Comparison of ENCODE assay signal across 1 cellular context in the genomic region with DNA sequence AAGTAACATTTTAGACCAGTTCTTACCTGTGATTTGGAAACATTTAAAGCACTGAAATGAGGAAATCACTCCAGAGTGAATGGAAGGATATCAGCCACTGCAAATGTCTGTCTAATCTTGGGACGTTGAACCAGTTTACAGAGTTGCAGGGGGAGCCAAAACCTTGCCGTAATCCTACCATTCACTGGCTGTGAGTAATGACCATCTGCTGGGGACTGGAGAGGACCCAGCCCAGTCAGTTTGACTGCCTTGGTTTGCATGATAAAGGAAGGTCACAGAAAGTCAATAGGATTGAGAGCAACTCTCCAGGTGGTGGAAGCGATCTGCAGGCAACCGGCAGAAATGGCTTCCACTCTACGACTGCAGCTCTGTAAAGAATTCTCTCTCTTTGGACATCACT.
A peak's percentile ranks its signal among the peaks of the same experiment; 100 is the strongest.
TF ChIP-seq lines count a peak whose summit lies in the region.

No MANE protein-coding gene starts in this region.

TF ChIP-seq in K562, 482 proteins besides CTCF, POLR2A, EP300 and RAD21 (continued from another document and continues in another):
- peak; percentile 95 for TF ChIP-seq MTA2 (IDR thresholded peaks at IDR 0.05; ENCODE audit: low read depth)
- TF ChIP-seq BACH1 (tag; IDR thresholded peaks at IDR 0.05), result no peak; the same call in 1 of the 2 replicates
- TF ChIP-seq ILK (tag; IDR thresholded peaks at IDR 0.05; ENCODE audit: borderline replicate concordance, low read depth), result no peak; the same call in 1 of the 2 replicates
- no peak for TF ChIP-seq SMARCB1 (IDR thresholded peaks at IDR 0.05; ENCODE audit: insufficient read length, low read depth)
- TF ChIP-seq U2AF1 (optimal IDR thresholded peaks at IDR 0.05; ENCODE audit: low read depth, low read length), result no peak
- no peak for TF ChIP-seq CSDE1 (IDR thresholded peaks at IDR 0.05)
- TF ChIP-seq, protein P1, sequence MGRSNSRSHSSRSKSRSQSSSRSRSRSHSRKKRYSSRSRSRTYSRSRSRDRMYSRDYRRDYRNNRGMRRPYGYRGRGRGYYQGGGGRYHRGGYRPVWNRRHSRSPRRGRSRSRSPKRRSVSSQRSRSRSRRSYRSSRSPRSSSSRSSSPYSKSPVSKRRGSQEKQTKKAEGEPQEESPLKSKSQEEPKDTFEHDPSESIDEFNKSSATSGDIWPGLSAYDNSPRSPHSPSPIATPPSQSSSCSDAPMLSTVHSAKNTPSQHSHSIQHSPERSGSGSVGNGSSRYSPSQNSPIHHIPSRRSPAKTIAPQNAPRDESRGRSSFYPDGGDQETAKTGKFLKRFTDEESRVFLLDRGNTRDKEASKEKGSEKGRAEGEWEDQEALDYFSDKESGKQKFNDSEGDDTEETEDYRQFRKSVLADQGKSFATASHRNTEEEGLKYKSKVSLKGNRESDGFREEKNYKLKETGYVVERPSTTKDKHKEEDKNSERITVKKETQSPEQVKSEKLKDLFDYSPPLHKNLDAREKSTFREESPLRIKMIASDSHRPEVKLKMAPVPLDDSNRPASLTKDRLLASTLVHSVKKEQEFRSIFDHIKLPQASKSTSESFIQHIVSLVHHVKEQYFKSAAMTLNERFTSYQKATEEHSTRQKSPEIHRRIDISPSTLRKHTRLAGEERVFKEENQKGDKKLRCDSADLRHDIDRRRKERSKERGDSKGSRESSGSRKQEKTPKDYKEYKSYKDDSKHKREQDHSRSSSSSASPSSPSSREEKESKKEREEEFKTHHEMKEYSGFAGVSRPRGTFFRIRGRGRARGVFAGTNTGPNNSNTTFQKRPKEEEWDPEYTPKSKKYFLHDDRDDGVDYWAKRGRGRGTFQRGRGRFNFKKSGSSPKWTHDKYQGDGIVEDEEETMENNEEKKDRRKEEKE (IDR thresholded peaks at IDR 0.05; ENCODE audit: borderline replicate concordance in 1 of 2, control insufficient read depth in 1 of 2, low read depth in 2 of 2, low read length in 1 of 2), result peak in 1 of 2 experiments; percentile 82; a peak in 1 of 4 replicates
- peak; percentile 100 for TF ChIP-seq CBFA2T3 (IDR thresholded peaks at IDR 0.05)
- peak; percentile 62 for TF ChIP-seq ETV5 (CRISPR knock-in tag; IDR thresholded peaks at IDR 0.05; ENCODE audit: low read depth)
- no peak for TF ChIP-seq ZNF347 (CRISPR knock-in tag; IDR thresholded peaks at IDR 0.05; ENCODE audit: low read depth)
- TF ChIP-seq HMG20B (CRISPR knock-in tag; IDR thresholded peaks at IDR 0.05), result no peak
- TF ChIP-seq FOXK1 (CRISPR knock-in tag; IDR thresholded peaks at IDR 0.05; ENCODE audit: borderline replicate concordance), result no peak
- TF ChIP-seq PRMT5 (CRISPR knock-in tag; IDR thresholded peaks at IDR 0.05), result no peak
- TF ChIP-seq TRIM24 (IDR thresholded peaks at IDR 0.05), result peak; percentile 99
- TF ChIP-seq ELF2 (CRISPR knock-in tag; IDR thresholded peaks at IDR 0.05), result no peak
- TF ChIP-seq MYBL2 (IDR thresholded peaks at IDR 0.05; ENCODE audit: low read depth), result peak; percentile 40; the same call in 1 of the 2 replicates
- no peak for TF ChIP-seq MYBL2 (CRISPR knock-in tag; IDR thresholded peaks at IDR 0.05; ENCODE audit: borderline replicate concordance)
- TF ChIP-seq, protein P2, sequence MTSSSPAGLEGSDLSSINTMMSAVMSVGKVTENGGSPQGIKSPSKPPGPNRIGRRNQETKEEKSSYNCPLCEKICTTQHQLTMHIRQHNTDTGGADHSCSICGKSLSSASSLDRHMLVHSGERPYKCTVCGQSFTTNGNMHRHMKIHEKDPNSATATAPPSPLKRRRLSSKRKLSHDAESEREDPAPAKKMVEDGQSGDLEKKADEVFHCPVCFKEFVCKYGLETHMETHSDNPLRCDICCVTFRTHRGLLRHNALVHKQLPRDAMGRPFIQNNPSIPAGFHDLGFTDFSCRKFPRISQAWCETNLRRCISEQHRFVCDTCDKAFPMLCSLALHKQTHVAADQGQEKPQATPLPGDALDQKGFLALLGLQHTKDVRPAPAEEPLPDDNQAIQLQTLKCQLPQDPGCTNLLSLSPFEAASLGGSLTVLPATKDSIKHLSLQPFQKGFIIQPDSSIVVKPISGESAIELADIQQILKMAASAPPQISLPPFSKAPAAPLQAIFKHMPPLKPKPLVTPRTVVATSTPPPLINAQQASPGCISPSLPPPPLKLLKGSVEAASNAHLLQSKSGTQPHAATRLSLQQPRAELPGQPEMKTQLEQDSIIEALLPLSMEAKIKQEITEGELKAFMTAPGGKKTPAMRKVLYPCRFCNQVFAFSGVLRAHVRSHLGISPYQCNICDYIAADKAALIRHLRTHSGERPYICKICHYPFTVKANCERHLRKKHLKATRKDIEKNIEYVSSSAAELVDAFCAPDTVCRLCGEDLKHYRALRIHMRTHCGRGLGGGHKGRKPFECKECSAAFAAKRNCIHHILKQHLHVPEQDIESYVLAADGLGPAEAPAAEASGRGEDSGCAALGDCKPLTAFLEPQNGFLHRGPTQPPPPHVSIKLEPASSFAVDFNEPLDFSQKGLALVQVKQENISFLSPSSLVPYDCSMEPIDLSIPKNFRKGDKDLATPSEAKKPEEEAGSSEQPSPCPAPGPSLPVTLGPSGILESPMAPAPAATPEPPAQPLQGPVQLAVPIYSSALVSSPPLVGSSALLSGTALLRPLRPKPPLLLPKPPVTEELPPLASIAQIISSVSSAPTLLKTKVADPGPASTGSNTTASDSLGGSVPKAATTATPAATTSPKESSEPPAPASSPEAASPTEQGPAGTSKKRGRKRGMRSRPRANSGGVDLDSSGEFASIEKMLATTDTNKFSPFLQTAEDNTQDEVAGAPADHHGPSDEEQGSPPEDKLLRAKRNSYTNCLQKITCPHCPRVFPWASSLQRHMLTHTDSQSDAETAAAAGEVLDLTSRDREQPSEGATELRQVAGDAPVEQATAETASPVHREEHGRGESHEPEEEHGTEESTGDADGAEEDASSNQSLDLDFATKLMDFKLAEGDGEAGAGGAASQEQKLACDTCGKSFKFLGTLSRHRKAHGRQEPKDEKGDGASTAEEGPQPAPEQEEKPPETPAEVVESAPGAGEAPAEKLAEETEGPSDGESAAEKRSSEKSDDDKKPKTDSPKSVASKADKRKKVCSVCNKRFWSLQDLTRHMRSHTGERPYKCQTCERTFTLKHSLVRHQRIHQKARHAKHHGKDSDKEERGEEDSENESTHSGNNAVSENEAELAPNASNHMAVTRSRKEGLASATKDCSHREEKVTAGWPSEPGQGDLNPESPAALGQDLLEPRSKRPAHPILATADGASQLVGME (CRISPR knock-in tag; IDR thresholded peaks at IDR 0.05), result no peak
- TF ChIP-seq NR3C1 (CRISPR knock-in tag; IDR thresholded peaks at IDR 0.05), result no peak
- no peak for TF ChIP-seq ZNF174 (CRISPR knock-in tag; IDR thresholded peaks at IDR 0.05)
- TF ChIP-seq RCOR1 (IDR thresholded peaks at IDR 0.05; ENCODE audit: borderline replicate concordance in 1 of 2, low read depth in 2 of 2, low read length in 2 of 2), result peak; percentile 96
- TF ChIP-seq ZNF668 (CRISPR knock-in tag; IDR thresholded peaks at IDR 0.05), result no peak
- no peak for TF ChIP-seq HDAC8 (tag; IDR thresholded peaks at IDR 0.05)
- TF ChIP-seq GABPB2 (CRISPR knock-in tag; conservative IDR thresholded peaks at IDR 0.05), result no peak
- no peak for TF ChIP-seq MYC (IDR thresholded peaks at IDR 0.05; ENCODE audit: low read depth, low read length)
- no peak for TF ChIP-seq MYC (CRISPR knock-in tag; IDR thresholded peaks at IDR 0.05; ENCODE audit: borderline replicate concordance, low read depth)
- TF ChIP-seq FOSL1 (tag; conservative IDR thresholded peaks at IDR 0.05), result peak; percentile 85
- no peak; the same call in 1 of the 2 replicates for TF ChIP-seq SREBF1 (IDR thresholded peaks at IDR 0.05; ENCODE audit: borderline replicate concordance, low read depth, low read length)
- TF ChIP-seq, protein P3, sequence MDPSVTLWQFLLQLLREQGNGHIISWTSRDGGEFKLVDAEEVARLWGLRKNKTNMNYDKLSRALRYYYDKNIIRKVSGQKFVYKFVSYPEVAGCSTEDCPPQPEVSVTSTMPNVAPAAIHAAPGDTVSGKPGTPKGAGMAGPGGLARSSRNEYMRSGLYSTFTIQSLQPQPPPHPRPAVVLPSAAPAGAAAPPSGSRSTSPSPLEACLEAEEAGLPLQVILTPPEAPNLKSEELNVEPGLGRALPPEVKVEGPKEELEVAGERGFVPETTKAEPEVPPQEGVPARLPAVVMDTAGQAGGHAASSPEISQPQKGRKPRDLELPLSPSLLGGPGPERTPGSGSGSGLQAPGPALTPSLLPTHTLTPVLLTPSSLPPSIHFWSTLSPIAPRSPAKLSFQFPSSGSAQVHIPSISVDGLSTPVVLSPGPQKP (CRISPR knock-in tag; IDR thresholded peaks at IDR 0.05), result no peak
- TF ChIP-seq, protein P4, sequence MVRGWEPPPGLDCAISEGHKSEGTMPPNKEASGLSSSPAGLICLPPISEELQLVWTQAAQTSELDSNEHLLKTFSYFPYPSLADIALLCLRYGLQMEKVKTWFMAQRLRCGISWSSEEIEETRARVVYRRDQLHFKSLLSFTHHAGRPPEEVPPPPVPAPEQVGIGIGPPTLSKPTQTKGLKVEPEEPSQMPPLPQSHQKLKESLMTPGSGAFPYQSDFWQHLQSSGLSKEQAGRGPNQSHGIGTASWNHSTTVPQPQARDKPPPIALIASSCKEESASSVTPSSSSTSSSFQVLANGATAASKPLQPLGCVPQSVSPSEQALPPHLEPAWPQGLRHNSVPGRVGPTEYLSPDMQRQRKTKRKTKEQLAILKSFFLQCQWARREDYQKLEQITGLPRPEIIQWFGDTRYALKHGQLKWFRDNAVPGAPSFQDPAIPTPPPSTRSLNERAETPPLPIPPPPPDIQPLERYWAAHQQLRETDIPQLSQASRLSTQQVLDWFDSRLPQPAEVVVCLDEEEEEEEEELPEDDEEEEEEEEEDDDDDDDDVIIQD (CRISPR knock-in tag; IDR thresholded peaks at IDR 0.05), result no peak
- TF ChIP-seq ZNF143 (CRISPR knock-in tag; IDR thresholded peaks at IDR 0.05), result no peak
- no peak for TF ChIP-seq KDM4B (IDR thresholded peaks at IDR 0.05; ENCODE audit: borderline replicate concordance in 2 of 2, low read depth in 1 of 2)
- 0 out of 2 replicates have a peak, but pooled peaks have one; percentile 12 for TF ChIP-seq KHSRP (IDR thresholded peaks at IDR 0.05)
- peak; percentile 93 for TF ChIP-seq MEIS2 (IDR thresholded peaks at IDR 0.05; ENCODE audit: partially characterized antibody)
- no peak for TF ChIP-seq HNRNPK (IDR thresholded peaks at IDR 0.05; ENCODE audit: low read depth, low read length, poor library complexity, severe bottlenecking)
- TF ChIP-seq, protein P5, sequence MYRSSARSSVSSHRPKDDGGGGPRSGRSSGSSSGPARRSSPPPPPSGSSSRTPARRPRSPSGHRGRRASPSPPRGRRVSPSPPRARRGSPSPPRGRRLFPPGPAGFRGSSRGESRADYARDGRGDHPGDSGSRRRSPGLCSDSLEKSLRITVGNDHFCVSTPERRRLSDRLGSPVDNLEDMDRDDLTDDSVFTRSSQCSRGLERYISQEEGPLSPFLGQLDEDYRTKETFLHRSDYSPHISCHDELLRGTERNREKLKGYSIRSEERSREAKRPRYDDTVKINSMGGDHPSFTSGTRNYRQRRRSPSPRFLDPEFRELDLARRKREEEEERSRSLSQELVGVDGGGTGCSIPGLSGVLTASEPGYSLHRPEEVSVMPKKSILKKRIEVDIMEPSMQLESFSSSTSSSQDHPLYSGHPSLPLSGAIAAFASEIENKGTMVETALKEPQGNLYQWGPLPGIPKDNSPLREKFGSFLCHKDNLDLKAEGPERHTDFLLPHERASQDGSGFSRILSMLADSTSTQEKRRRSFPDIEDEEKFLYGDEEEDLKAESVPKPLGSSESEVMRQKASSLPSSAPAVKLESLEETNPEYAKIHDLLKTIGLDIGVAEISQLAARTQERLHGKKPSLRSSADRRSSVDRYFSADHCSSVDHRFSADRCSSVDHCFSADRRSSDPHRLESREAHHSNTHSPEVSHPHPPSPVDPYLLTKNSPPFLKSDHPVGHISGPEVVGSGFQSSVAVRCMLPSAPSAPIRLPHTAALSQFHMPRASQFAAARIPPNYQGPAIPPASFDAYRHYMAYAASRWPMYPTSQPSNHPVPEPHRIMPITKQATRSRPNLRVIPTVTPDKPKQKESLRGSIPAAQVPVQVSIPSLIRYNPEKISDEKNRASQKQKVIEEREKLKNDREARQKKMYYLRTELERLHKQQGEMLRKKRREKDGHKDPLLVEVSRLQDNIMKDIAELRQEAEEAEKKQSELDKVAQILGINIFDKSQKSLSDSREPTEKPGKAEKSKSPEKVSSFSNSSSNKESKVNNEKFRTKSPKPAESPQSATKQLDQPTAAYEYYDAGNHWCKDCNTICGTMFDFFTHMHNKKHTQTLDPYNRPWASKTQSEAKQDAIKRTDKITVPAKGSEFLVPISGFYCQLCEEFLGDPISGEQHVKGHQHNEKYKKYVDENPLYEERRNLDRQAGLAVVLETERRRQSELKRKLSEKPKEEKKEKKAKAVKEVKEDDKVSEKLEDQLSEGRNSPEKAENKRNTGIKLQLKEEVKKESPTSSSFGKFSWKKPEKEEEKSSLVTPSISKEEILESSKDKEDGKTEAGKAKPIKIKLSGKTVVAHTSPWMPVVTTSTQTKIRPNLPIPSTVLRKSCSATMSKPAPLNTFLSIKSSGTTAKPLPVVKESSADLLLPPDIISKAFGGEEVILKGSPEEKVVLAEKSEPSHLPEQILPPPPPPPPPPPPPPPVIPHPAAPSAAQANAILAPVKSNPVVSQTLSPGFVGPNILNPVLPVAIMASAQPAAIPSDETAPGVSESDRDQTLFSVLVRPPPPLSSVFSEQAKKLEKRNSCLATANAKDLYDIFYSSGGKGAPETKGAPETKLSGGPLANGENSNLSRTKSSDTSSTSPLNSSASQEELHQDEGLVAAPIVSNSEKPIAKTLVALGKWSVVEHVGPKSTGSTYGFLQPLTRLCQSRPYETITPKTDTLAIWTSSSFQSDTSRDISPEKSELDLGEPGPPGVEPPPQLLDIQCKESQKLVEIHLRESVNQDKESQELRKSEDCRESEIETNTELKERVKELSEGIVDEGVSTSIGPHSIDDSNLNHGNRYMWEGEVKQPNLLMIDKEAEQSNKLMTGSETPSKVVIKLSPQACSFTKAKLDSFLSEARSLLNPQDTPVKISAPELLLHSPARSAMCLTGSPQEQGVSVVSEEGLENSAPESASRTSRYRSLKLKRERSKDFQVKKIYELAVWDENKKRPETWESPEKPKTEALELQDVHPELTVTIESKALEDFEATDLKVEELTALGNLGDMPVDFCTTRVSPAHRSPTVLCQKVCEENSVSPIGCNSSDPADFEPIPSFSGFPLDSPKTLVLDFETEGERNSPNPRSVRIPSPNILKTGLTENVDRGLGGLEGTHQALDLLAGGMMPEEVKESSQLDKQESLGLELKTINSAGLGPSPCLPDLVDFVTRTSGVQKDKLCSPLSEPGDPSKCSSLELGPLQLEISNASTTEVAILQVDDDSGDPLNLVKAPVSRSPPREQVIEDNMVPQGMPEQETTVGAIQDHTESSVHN (IDR thresholded peaks at IDR 0.05; ENCODE audit: borderline replicate concordance in 1 of 2, low read depth in 1 of 2), result no peak
- 0 out of 2 replicates have a peak, but pooled peaks have one; percentile 21 for TF ChIP-seq SMAD3 (CRISPR knock-in tag; conservative IDR thresholded peaks at IDR 0.05)
